ENCODE assay signal across 8 cellular contexts in genomic region chr9:88076286-88077070, GRCh38.
A peak's percentile ranks its signal among the peaks of the same experiment; 100 is the strongest.
DNase-seq lines count a peak whose midpoint lies in the region; ATAC-seq and TF ChIP-seq lines count a peak whose summit lies in the region.

No MANE protein-coding gene starts in this region.

- H3K27me3 Mint-ChIP-seq in activated CD4-positive, alpha-beta T cell treated with anti-CD3 and anti-CD28 coated beads for 36 hours: peaks cover 49% of the 10 kb centered on the region
- peaks cover 62% of the 10 kb centered on the region for H3K27me3 Mint-ChIP-seq in activated T-helper 2 cell treated with anti-CD3 and anti-CD28 coated beads, Interferon-gamma antibody, Interleukin-2, Interleukin-4, amounts not matched to agents 10 μg/mL and 5 μg/mL and 100 μg/mL, durations not matched to agents 14 hours and 24 hours and 36 hours (ENCODE audit: low read depth)

- peak; percentile 68 for DNase-seq in activated CD4-positive, alpha-beta T cell treated with anti-CD3 and anti-CD28 coated beads for 36 hours
- no peak for DNase-seq in activated CD4-positive, alpha-beta T cell treated with anti-CD3 and anti-CD28 coated beads, Interleukin-2, amount 50 U/mL, for 4 hours
- peak; percentile 70 for DNase-seq in NCI-H345 (lab: John Stamatoyannopoulos, UW)
- peak; percentile 22 for DNase-seq in activated T-helper 2 cell treated with anti-CD3 and anti-CD28 coated beads, Interferon-gamma antibody, Interleukin-2, Interleukin-4, amounts not matched to agents 10 μg/mL and 5 μg/mL and 100 μg/mL, durations not matched to agents 14 hours and 24 hours and 36 hours (ENCODE audit: low spot score)
- DNase-seq in fibroblast of the aortic adventitia (ENCODE audit: low read depth): peak; percentile 55
- DNase-seq in stimulated activated naive CD4-positive, alpha-beta T cell treated with Interleukin-2 at 50 U/mL for 16 hours (lab: John Stamatoyannopoulos, UW): peak; percentile 16
- no peak for DNase-seq in GM10266 (ENCODE audit: extremely low spot score)

- peak; percentile 38 for TF ChIP-seq CTCF in fibroblast of the aortic adventitia (IDR thresholded peaks at IDR 0.05; ENCODE audit: insufficient read depth, low read length)
- TF ChIP-seq CTCF in GM10266 (IDR thresholded peaks at IDR 0.05; ENCODE audit: control insufficient read depth, insufficient read depth, low read depth, missing control alignments): no peak

- no peaks in the 10 kb centered on the region for H3K27me3 ChIP-seq in muscle layer of colon (ENCODE audit: control insufficient read depth in 1 of 2, insufficient read depth in 2 of 2, low read length in 2 of 2)

- intact Hi-C loops in activated CD4-positive, alpha-beta T cell treated with anti-CD3 and anti-CD28 coated beads for 36 hours (cut with DNase I, micrococcal nuclease): loop anchor here in 1 of 2 experiments (1.0 kb wide), 1 partner anchor 102 kb away; the partner anchor contains the start of gene CDK20
- intact Hi-C loops in activated T-helper 2 cell treated with anti-CD3 and anti-CD28 coated beads, Interferon-gamma antibody, Interleukin-2, Interleukin-4, amounts not matched to agents 10 μg/mL and 5 μg/mL and 100 μg/mL, durations not matched to agents 14 hours and 24 hours and 36 hours (cut with micrococcal nuclease): no loop called here

- CTCF ChIA-PET in activated CD4-positive, alpha-beta T cell treated with anti-CD3 and anti-CD28 coated beads for 36 hours (lab: Charles Lee): interaction anchor here (0.6 to 0.9 kb wide), 3 partner anchors 55 to 398 kb away, joined by 3 read pairs; no protein-coding TSS in a partner anchor

- no peaks in the 10 kb centered on the region for H3K9me3 ChIP-seq in muscle layer of colon (ENCODE audit: low read length)

- H3K27ac Mint-ChIP-seq in activated CD4-positive, alpha-beta T cell treated with anti-CD3 and anti-CD28 coated beads for 36 hours: no peak overlapping the region
- H3K27ac Mint-ChIP-seq in activated T-helper 2 cell treated with anti-CD3 and anti-CD28 coated beads, Interferon-gamma antibody, Interleukin-2, Interleukin-4, amounts not matched to agents 10 μg/mL and 5 μg/mL and 100 μg/mL, durations not matched to agents 14 hours and 24 hours and 36 hours: no peak overlapping the region

- H3K4me3 ChIP-seq in fibroblast of the aortic adventitia (ENCODE audit: low read depth, low read length): peak overlapping the region; percentile 71
- peak overlapping the region; percentile 74 to 77 for H3K4me3 ChIP-seq in muscle layer of colon (ENCODE audit: low read depth in 1 of 2, low read length in 2 of 2)

- H3K27ac ChIP-seq in muscle layer of colon (ENCODE audit: low read depth, low read length): peak overlapping the region; percentile 85

- H3K36me3 ChIP-seq in muscle layer of colon (ENCODE audit: insufficient read depth, low read length): no peaks in the 10 kb centered on the region

- peaks cover 6% of the 10 kb centered on the region for H3K4me1 Mint-ChIP-seq in activated CD4-positive, alpha-beta T cell treated with anti-CD3 and anti-CD28 coated beads for 36 hours
- peaks cover 7% of the 10 kb centered on the region for H3K4me1 Mint-ChIP-seq in activated T-helper 2 cell treated with anti-CD3 and anti-CD28 coated beads, Interferon-gamma antibody, Interleukin-2, Interleukin-4, amounts not matched to agents 10 μg/mL and 5 μg/mL and 100 μg/mL, durations not matched to agents 14 hours and 24 hours and 36 hours (ENCODE audit: low read depth)

- H3K36me3 Mint-ChIP-seq in activated CD4-positive, alpha-beta T cell treated with anti-CD3 and anti-CD28 coated beads for 36 hours (ENCODE audit: low read depth): no peaks in the 10 kb centered on the region
- no peaks in the 10 kb centered on the region for H3K36me3 Mint-ChIP-seq in activated T-helper 2 cell treated with anti-CD3 and anti-CD28 coated beads, Interferon-gamma antibody, Interleukin-2, Interleukin-4, amounts not matched to agents 10 μg/mL and 5 μg/mL and 100 μg/mL, durations not matched to agents 14 hours and 24 hours and 36 hours (ENCODE audit: low read depth)

- no peaks in the 10 kb centered on the region for H3K9me3 Mint-ChIP-seq in activated CD4-positive, alpha-beta T cell treated with anti-CD3 and anti-CD28 coated beads for 36 hours (ENCODE audit: low read depth)
- no peaks in the 10 kb centered on the region for H3K9me3 Mint-ChIP-seq in activated T-helper 2 cell treated with anti-CD3 and anti-CD28 coated beads, Interferon-gamma antibody, Interleukin-2, Interleukin-4, amounts not matched to agents 10 μg/mL and 5 μg/mL and 100 μg/mL, durations not matched to agents 14 hours and 24 hours and 36 hours

- peak; percentile 72 for ATAC-seq in activated CD4-positive, alpha-beta T cell treated with anti-CD3 and anti-CD28 coated beads for 36 hours

- peak overlapping the region; percentile 66 for H3K4me3 Mint-ChIP-seq in activated CD4-positive, alpha-beta T cell treated with anti-CD3 and anti-CD28 coated beads for 36 hours
- H3K4me3 Mint-ChIP-seq in activated T-helper 2 cell treated with anti-CD3 and anti-CD28 coated beads, Interferon-gamma antibody, Interleukin-2, Interleukin-4, amounts not matched to agents 10 μg/mL and 5 μg/mL and 100 μg/mL, durations not matched to agents 14 hours and 24 hours and 36 hours (ENCODE audit: low read depth): peak overlapping the region; percentile 81

- H3K4me1 ChIP-seq in muscle layer of colon (ENCODE audit: insufficient read depth, low read length): peaks cover 6% of the 10 kb centered on the region

- peak overlapping the region; percentile 13 for H3K9ac ChIP-seq in muscle layer of colon (ENCODE audit: low read length)

- POLR2A ChIA-PET in activated CD4-positive, alpha-beta T cell treated with anti-CD3 and anti-CD28 coated beads for 36 hours (lab: Charles Lee): interaction anchor here (0.6 to 0.8 kb wide), 2 partner anchors 15 to 117 kb away, joined by 3 read pairs; no protein-coding TSS in a partner anchor

Comparison
In these comparisons a context has a peak if more than half of its experiments do, and no peak if none do; other contexts are left out.
1. DNase-seq: peak in activated CD4-positive, alpha-beta T cell treated with anti-CD3 and anti-CD28 coated beads for 36 hours (single experiment), NCI-H345 (single experiment), activated T-helper 2 cell treated with anti-CD3 and anti-CD28 coated beads, Interferon-gamma antibody, Interleukin-2, Interleukin-4, amounts not matched to agents 10 μg/mL and 5 μg/mL and 100 μg/mL, durations not matched to agents 14 hours and 24 hours and 36 hours (single experiment), fibroblast of the aortic adventitia (single experiment) and stimulated activated naive CD4-positive, alpha-beta T cell treated with Interleukin-2 at 50 U/mL for 16 hours (single experiment); none in activated CD4-positive, alpha-beta T cell treated with anti-CD3 and anti-CD28 coated beads, Interleukin-2, amount 50 U/mL, for 4 hours (0 of 2) and GM10266 (single experiment).